8 cellular contexts compared by ENCODE assay signal in genomic region chr1:166479052-166479631, GRCh38.
DNase-seq lines count a peak whose midpoint lies in the region; FAIRE-seq and TF ChIP-seq lines count a peak whose summit lies in the region.

No MANE protein-coding gene starts in this region.

- intact Hi-C loops in ascending aorta (cut with DNase I) = no loop called here

- no peaks in the 10 kb centered on the region for H3K27me3 ChIP-seq in ascending aorta

- no peak overlapping the region for H3K27ac ChIP-seq in ascending aorta

- no peaks in the 10 kb centered on the region for H3K9me3 ChIP-seq in ascending aorta

- no peaks in the 10 kb centered on the region for H3K36me3 ChIP-seq in ascending aorta

- H3K4me1 ChIP-seq in ascending aorta = no peaks in the 10 kb centered on the region

- DNase-seq in AML-193 (lab: John Stamatoyannopoulos, UW) = peak; percentile 25 to 29
- DNase-seq in GM18507 (ENCODE audit: extremely low spot score, insufficient read length, low read depth) = no peak
- DNase-seq in HT1080 (ENCODE audit: low read depth) = peak; percentile 4
- DNase-seq in SK-N-DZ (ENCODE audit: low spot score) = peak; percentile 40
- DNase-seq in ascending aorta (ENCODE audit: low spot score in 2 of 2) = peak in 1 of 2 donors; percentile 65
- DNase-seq in inferior parietal cortex (ENCODE audit: extremely low spot score) = peak; percentile 83
- peak; percentile 8 to 29 for DNase-seq in stimulated activated CD4-positive, alpha-beta T cell treated with anti-CD3 and anti-CD28 coated beads, Interleukin-1b, Interleukin-23, amount 100 ng/mL, for 1 hour (ENCODE audit: low read depth in 2 of 2)
- no peak for DNase-seq in HuH-7.5 (ENCODE audit: low spot score)

- FAIRE-seq in GM18507 (lab: Jason Lieb, UNC) = peak; percentile 76

- peak; percentile 35 to 72 (median 66) for TF ChIP-seq CTCF in ascending aorta (IDR thresholded peaks at IDR 0.05)

- no peak overlapping the region for H3K4me3 ChIP-seq in ascending aorta

Comparison
In these comparisons a context has a peak if more than half of its experiments do, and no peak if none do; other contexts are left out.
1. DNase-seq: peak in AML-193 (2 of 2), HT1080 (single experiment), SK-N-DZ (single experiment), inferior parietal cortex (single experiment) and stimulated activated CD4-positive, alpha-beta T cell treated with anti-CD3 and anti-CD28 coated beads, Interleukin-1b, Interleukin-23, amount 100 ng/mL, for 1 hour (2 of 2); none in GM18507 (single experiment) and HuH-7.5 (single experiment).